ENCODE assay signal across 30 cellular contexts in the genomic region with DNA sequence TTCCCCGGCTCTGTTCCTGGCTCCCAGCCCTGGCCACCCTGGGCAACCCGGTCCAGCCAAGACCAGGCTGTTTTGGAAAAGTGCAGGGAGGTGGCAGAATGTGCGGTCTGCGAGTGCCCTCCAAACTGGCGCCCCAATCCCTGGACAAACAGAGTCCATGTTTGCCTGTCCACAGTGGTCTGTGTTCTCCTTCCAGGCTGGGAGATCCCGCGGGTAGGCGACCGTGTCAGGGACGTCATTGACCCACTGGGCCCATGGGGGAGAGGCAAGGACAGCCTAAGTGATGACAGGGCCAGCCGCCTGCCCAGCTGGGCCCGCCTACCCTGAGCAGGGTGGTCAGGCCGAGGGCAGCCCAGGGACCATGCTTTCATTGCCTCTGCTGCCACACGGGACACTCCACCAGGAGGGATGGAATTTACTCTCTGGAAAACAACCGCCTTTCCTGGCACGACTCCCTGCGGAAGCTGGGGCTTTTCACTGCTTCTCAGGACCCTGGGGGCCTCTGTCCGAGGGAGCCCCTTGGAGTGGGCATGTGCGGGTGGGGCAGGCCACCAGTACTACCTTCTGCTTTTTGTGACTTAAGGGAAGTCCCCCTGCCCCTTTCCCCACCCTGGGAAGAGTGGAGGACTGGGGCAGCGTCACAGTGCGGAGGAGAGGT. TPM values are rescaled to one million over a fixed set of nuclear protein-coding genes. Genes with fewer than 3 reads are reported as not detected.
DNase-seq lines count a peak whose midpoint lies in the region; TF ChIP-seq lines count a peak whose summit lies in the region.
"Had no signal": no experiment of that assay in that cellular context is flagged by ENCODE, and none has a peak within 500 bp of the region (broad histone marks: within the 10 kb centered on the region; RNA-seq: fewer than 3 reads in every experiment).

No MANE protein-coding gene starts in this region.

- no peak overlapping the region for H4K8ac ChIP-seq in neuronal stem cell (ENCODE audit: low read depth, low read length)

- H3K4me3 Mint-ChIP-seq in type B pancreatic cell: no peak overlapping the region
- H3K4me3 Mint-ChIP-seq: activated naive CD4-positive, alpha-beta T cell treated with anti-CD3 and anti-CD28 coated beads, Interleukin-2, amount 50 U/mL, for 24 hours; CD8-positive, alpha-beta memory T cell; effector memory CD8-positive, alpha-beta T cell; naive thymus-derived CD4-positive, alpha-beta T cell had no signal

- no peaks in the 10 kb centered on the region for H3K36me3 Mint-ChIP-seq in type B pancreatic cell
- H3K36me3 Mint-ChIP-seq: activated naive CD4-positive, alpha-beta T cell treated with anti-CD3 and anti-CD28 coated beads, Interleukin-2, amount 50 U/mL, for 24 hours; CD8-positive, alpha-beta memory T cell; naive thymus-derived CD4-positive, alpha-beta T cell had no signal

- whole genome bisulfite sequencing in neuronal stem cell (ENCODE audit: extremely low coverage in 2 of 2, insufficient read length in 2 of 2, insufficient replicate concordance in 1 of 2), 2 donors: no CpG with 5 or more reads among the region's 21 CpGs

- peak overlapping the region; percentile 26 for H2BK12ac ChIP-seq in neuronal stem cell (ENCODE audit: low read length)

- H4K91ac ChIP-seq in neuronal stem cell (ENCODE audit: low read depth, low read length, poor library complexity): no peak overlapping the region

- no peak overlapping the region for H3K4me2 ChIP-seq in neuronal stem cell (ENCODE audit: insufficient read depth, low read length, poor library complexity, severe bottlenecking)

- peak; percentile 44 for DNase-seq in activated effector memory CD4-positive, alpha-beta T cell treated with anti-CD3 and anti-CD28 coated beads, Interleukin-2, amount 50 U/mL, for 16 hours
- no peak for DNase-seq in activated effector memory CD4-positive, alpha-beta T cell treated with Interleukin-2 at 50 U/mL for 16 hours
- peak; percentile 41 for DNase-seq in ecto neural progenitor cell (ENCODE audit: low spot score)
- no peak for DNase-seq in neuronal stem cell (ENCODE audit: low spot score)
- peak; percentile 62 for DNase-seq in type B pancreatic cell (ENCODE audit: extremely low spot score, unreplicated experiment)
- DNase-seq in cortex of kidney (lab: John Stamatoyannopoulos, UW): no peak
- DNase-seq in activated naive CD4-positive, alpha-beta T cell treated with anti-CD3 and anti-CD28 coated beads, Interleukin-2, amount 50 U/mL, for 16 hours: no peak
- DNase-seq in NCI-H748 treated with DMSO at 0.1 percent for 48 hours (lab: John Stamatoyannopoulos, UW): no peak
- DNase-seq: activated CD4-positive, alpha-beta T cell treated with anti-CD3 and anti-CD28 coated beads for 4 hours; AML-193; amygdala; brain microvascular endothelial cell; effector memory CD8-positive, alpha-beta T cell; erythroblast; midbrain; NCI-H1092; NCI-H1694 treated with DMSO at 0.1 percent for 48 hours; NCI-H446 treated with DMSO at 0.1 percent for 48 hours; occipital lobe; SIG-M5; small intestine; stimulated activated CD4-positive, alpha-beta T cell treated with anti-CD3 and anti-CD28 coated beads, Interleukin-1b, Interleukin-23, amount 100 ng/mL, for 48 hours; stimulated activated CD8-positive, alpha-beta memory T cell treated with anti-CD3 and anti-CD28 coated beads, Interleukin-4, amount 100 ng/mL, for 48 hours; stomach; SW 1271 had no signal

- H2BK15ac ChIP-seq in neuronal stem cell (ENCODE audit: low read length): peak overlapping the region; percentile 26

- TF ChIP-seq CTCF in type B pancreatic cell (conservative IDR thresholded peaks at IDR 0.05): no peak

- no peaks in the 10 kb centered on the region for H3K79me1 ChIP-seq in neuronal stem cell (ENCODE audit: low read depth, low read length)

- no peak overlapping the region for H2AFZ ChIP-seq in neuronal stem cell (ENCODE audit: low read length)

- H3K4ac ChIP-seq in neuronal stem cell (ENCODE audit: low read length): peak overlapping the region; percentile 0

- H3K27ac ChIP-seq in neuronal stem cell (replicated peaks; ENCODE audit: low read length): no peak overlapping the region
- H3K27ac ChIP-seq: brain microvascular endothelial cell, stomach, tibial artery had no signal

- peak overlapping the region; percentile 39 for H3K23ac ChIP-seq in neuronal stem cell (ENCODE audit: low read depth, low read length, poor library complexity)

- peak overlapping the region; percentile 73 for H3K14ac ChIP-seq in neuronal stem cell (ENCODE audit: low read length)

- no peak overlapping the region for H2BK120ac ChIP-seq in neuronal stem cell (ENCODE audit: low read depth, low read length)

- H3K9me3 ChIP-seq in neuronal stem cell (replicated peaks in 1 of 2; ENCODE audit: control insufficient read depth in 2 of 2, insufficient read depth in 1 of 2, low read depth in 1 of 2, low read length in 2 of 2): no peaks in the 10 kb centered on the region
- H3K9me3 ChIP-seq: tibial artery had no signal

- H2BK5ac ChIP-seq in neuronal stem cell (ENCODE audit: low read length): peak overlapping the region; percentile 26

- H3K4me1 ChIP-seq in neuronal stem cell (ENCODE audit: control insufficient read depth in 2 of 2, insufficient read depth in 1 of 2, low read depth in 1 of 2, low read length in 2 of 2): peaks cover 0 to 12% of the 10 kb centered on the region in 2 donors
- H3K4me1 ChIP-seq: stomach had no signal

- H3K9me3 Mint-ChIP-seq in type B pancreatic cell: no peaks in the 10 kb centered on the region
- H3K9me3 Mint-ChIP-seq: activated naive CD4-positive, alpha-beta T cell treated with anti-CD3 and anti-CD28 coated beads, Interleukin-2, amount 50 U/mL, for 24 hours had no signal

- no peak overlapping the region for H3K27ac Mint-ChIP-seq in type B pancreatic cell
- H3K27ac Mint-ChIP-seq: activated naive CD4-positive, alpha-beta T cell treated with anti-CD3 and anti-CD28 coated beads, Interleukin-2, amount 50 U/mL, for 24 hours; CD8-positive, alpha-beta memory T cell; effector memory CD8-positive, alpha-beta T cell; naive thymus-derived CD4-positive, alpha-beta T cell had no signal

- H3K18ac ChIP-seq in neuronal stem cell (ENCODE audit: low read length): peak overlapping the region; percentile 60

- peak overlapping the region; percentile 45 for H3K9ac ChIP-seq in neuronal stem cell (ENCODE audit: low read depth, low read length, poor library complexity)

- no peaks in the 10 kb centered on the region for H3K36me3 ChIP-seq in neuronal stem cell (replicated peaks in 1 of 2; ENCODE audit: control insufficient read depth in 2 of 2, insufficient read depth in 2 of 2, low read length in 2 of 2)
- H3K36me3 ChIP-seq: brain microvascular endothelial cell, stomach, tibial artery had no signal

- peaks cover 0 to 20% (median 0%) of the 10 kb centered on the region in 3 experiments for H3K27me3 ChIP-seq in neuronal stem cell (ENCODE audit: control insufficient read depth in 3 of 3, insufficient read depth in 3 of 3, low read depth in 1 of 3, low read length in 3 of 3)
- H3K27me3 ChIP-seq: brain microvascular endothelial cell had no signal

- peaks cover 17% of the 10 kb centered on the region for H3K27me3 Mint-ChIP-seq in type B pancreatic cell

- peak overlapping the region; percentile 64 for H2AK5ac ChIP-seq in neuronal stem cell (ENCODE audit: low read depth, low read length)

- no peak overlapping the region for H3K4me3 ChIP-seq in neuronal stem cell (ENCODE audit: low read length in 2 of 2)
- H3K4me3 ChIP-seq: K562, stomach, tibial artery had no signal

- H3K4me1 Mint-ChIP-seq in type B pancreatic cell (ENCODE audit: unreplicated experiment): peaks cover 14% of the 10 kb centered on the region
- H3K4me1 Mint-ChIP-seq: activated naive CD4-positive, alpha-beta T cell treated with anti-CD3 and anti-CD28 coated beads, Interleukin-2, amount 50 U/mL, for 24 hours; CD8-positive, alpha-beta memory T cell had no signal

RNA-seq across cellular contexts. Expression of a gene that starts 20.1 kb away (rescaled TPM):
- polyA plus RNA-seq in neuronal stem cell (2013, experiment 1 of 2): 1.0 TPM
- 0.68 TPM for polyA plus RNA-seq in neuronal stem cell (2013, experiment 2 of 2)
- 5.4 and 23.6 TPM in 2 replicates for total RNA-seq in type B pancreatic cell (ENCODE audit: low replicate concordance)
- total RNA-seq: CD8-positive, alpha-beta memory T cell; naive thymus-derived CD4-positive, alpha-beta T cell had no signal
- polyA plus RNA-seq: CD8-positive, alpha-beta memory T cell; naive thymus-derived CD4-positive, alpha-beta T cell had no signal

Comparison
In these comparisons a context has a peak if more than half of its experiments do, and no peak if none do; other contexts are left out.
1. DNase-seq: peak in activated effector memory CD4-positive, alpha-beta T cell treated with anti-CD3 and anti-CD28 coated beads, Interleukin-2, amount 50 U/mL, for 16 hours (single experiment), ecto neural progenitor cell (single experiment) and type B pancreatic cell (single experiment); none in activated effector memory CD4-positive, alpha-beta T cell treated with Interleukin-2 at 50 U/mL for 16 hours (single experiment), neuronal stem cell (single experiment), cortex of kidney (single experiment), activated naive CD4-positive, alpha-beta T cell treated with anti-CD3 and anti-CD28 coated beads, Interleukin-2, amount 50 U/mL, for 16 hours (single experiment) and NCI-H748 treated with DMSO at 0.1 percent for 48 hours (single experiment).